In genomic region chr18:76736309-76736708, GRCh38 we compare ENCODE assay signal across 25 cellular contexts.
DNase-seq lines count a peak whose midpoint lies in the region; ATAC-seq, FAIRE-seq and TF ChIP-seq lines count a peak whose summit lies in the region.
"Had no signal": no experiment of that assay in that cellular context is flagged by ENCODE, and none has a peak within 500 bp of the region (broad histone marks: within the 10 kb centered on the region; RNA-seq: fewer than 3 reads in every experiment).

No MANE protein-coding gene starts in this region.

- no peak overlapping the region for H4K5ac ChIP-seq in H1 (ENCODE audit: insufficient read length, low read depth, low read length)

- H3K4me1 Mint-ChIP-seq in GM23338 (peaks cover 8% of the 10 kb centered on the region), osteocyte (ENCODE audit: unreplicated experiment) (peaks cover 14% of the 10 kb centered on the region)

- no peaks in the 10 kb centered on the region for H3K79me2 ChIP-seq in GM23338 (replicated peaks; ENCODE audit: insufficient read depth)
- no peaks in the 10 kb centered on the region for H3K79me2 ChIP-seq in H1 (ENCODE audit: control insufficient read depth in 1 of 2, insufficient read depth in 2 of 2, low read length in 2 of 2)

- no peak overlapping the region for H3K14ac ChIP-seq in H1 (ENCODE audit: insufficient read length)

- H3K36me3 Mint-ChIP-seq in GM23338 (ENCODE audit: low read depth) (peaks cover 2% of the 10 kb centered on the region; the same call in 2 of the 3 replicates), osteocyte (ENCODE audit: unreplicated experiment) (no peaks in the 10 kb centered on the region)
- H3K36me3 Mint-ChIP-seq: CD14-positive monocyte; CD4-positive, alpha-beta memory T cell; CD4-positive, CD25-positive, alpha-beta regulatory T cell had no signal

- 92% methylated on average over 18 of the region's 18 CpGs; no CpG with 5 or more reads in 1 of the 2 experiments for WGBS in H1 (ENCODE audit: extremely low coverage in 1 of 2, insufficient coverage in 1 of 2, insufficient read length in 1 of 2, insufficient replicate concordance in 2 of 2, low coverage in 1 of 2, low lambda C conversion rate in 2 of 2, missing lambda C conversion rate in 1 of 2), 2 experiments

- no peak for TF ChIP-seq POLR2A in H1 (IDR thresholded peaks at IDR 0.05; ENCODE audit: control extremely low read depth in 1 of 2, low read depth in 2 of 2, low read length in 2 of 2)

- H3K56ac ChIP-seq in H1 (replicated peaks; ENCODE audit: insufficient read length, low read depth, low read length), result no peak overlapping the region

- H3K27ac Mint-ChIP-seq in GM23338 (no peak overlapping the region), osteocyte (ENCODE audit: unreplicated experiment) (no peak overlapping the region)
- H3K27ac Mint-ChIP-seq: CD14-positive monocyte; CD4-positive, alpha-beta memory T cell; CD4-positive, CD25-positive, alpha-beta regulatory T cell; CD8-positive, alpha-beta memory T cell had no signal

- H3K4me1 ChIP-seq in GM23338 (ENCODE audit: insufficient read depth) (peaks cover 11% of the 10 kb centered on the region; the same call in 1 of the 2 replicates), H1 (replicated peaks in 1 of 4; ENCODE audit: control insufficient read depth in 3 of 4, insufficient read depth in 4 of 4, low read length in 3 of 4) (peaks cover 0 to 5% (median 2%) of the 10 kb centered on the region in 4 experiments; a peak in 4 of 7 replicates)
- H3K4me1 ChIP-seq: BE2C had no signal

- POLR2A ChIA-PET in H1 (lab: Charles Lee; ENCODE audit: partially characterized antibody), result no interaction called here

- no peak overlapping the region for H2AK5ac ChIP-seq in H1 (ENCODE audit: low read depth, low read length)

- DNase-seq in GM23338 (ENCODE audit: low spot score) (no peak), H1 (ENCODE audit: low read depth in 1 of 2, low spot score in 2 of 2) (no peak), osteocyte (ENCODE audit: extremely low spot score, unreplicated experiment) (peak; percentile 69), Right ventricle myocardium superior (no peak), DMS 273 treated with DMSO at 0.1 percent for 48 hours (lab: John Stamatoyannopoulos, UW) (no peak), NCI-H774 (lab: John Stamatoyannopoulos, UW) (no peak)
- DNase-seq: 8988T; ACHN; BE2C; CD4-positive, alpha-beta memory T cell; CD4-positive, CD25-positive, alpha-beta regulatory T cell; CD8-positive, alpha-beta memory T cell; COR-L47; DMS153; DMS79; DND-41; EL; GDM1 had no signal

- ATAC-seq in GM23338, result no peak
- no peak for ATAC-seq in Right ventricle myocardium superior (ENCODE audit: poor library complexity)
- ATAC-seq in HG02970 (IDR thresholded peaks at IDR 0.05; ENCODE audit: low FRiP score, unreplicated experiment), result no peak
- ATAC-seq: GM12878 had no signal

- peak overlapping the region; percentile 12 for H4K91ac ChIP-seq in H1 (replicated peaks; ENCODE audit: insufficient read length, low read length)

- H3K36me3 ChIP-seq in GM23338 (ENCODE audit: insufficient read depth) (no peaks in the 10 kb centered on the region), H1 (ENCODE audit: control insufficient read depth in 2 of 4, insufficient read depth in 4 of 4, low read length in 3 of 4) (no peaks in the 10 kb centered on the region)
- H3K36me3 ChIP-seq: BE2C, BLaER1 had no signal

- no peak for TF ChIP-seq RAD21 in H1 (IDR thresholded peaks at IDR 0.05 in 1 of 2, conservative IDR thresholded peaks at IDR 0.05 in 1 of 2; ENCODE audit: low read depth in 2 of 2, low read length in 2 of 2)

- CTCF ChIA-PET in H1 (lab: Charles Lee; ENCODE audit: partially characterized antibody), result interaction anchor here (0.9 kb wide), 1 partner anchor 78 kb away, joined by 3 read pairs; no protein-coding TSS in a partner anchor

- no peak overlapping the region for H3K4me3 ChIP-seq in GM23338
- no peak overlapping the region for H3K4me3 ChIP-seq in H1 (ENCODE audit: extremely low read depth in 1 of 4, insufficient read depth in 2 of 4, low read depth in 3 of 4, low read length in 4 of 4)
- H3K4me3 ChIP-seq: BLaER1, GM12878 had no signal

- H3K27me3 ChIP-seq in GM23338 (ENCODE audit: insufficient read depth) (no peaks in the 10 kb centered on the region), H1 (replicated peaks in 1 of 4; ENCODE audit: control insufficient read depth in 3 of 4, extremely low read depth in 1 of 4, insufficient read depth in 3 of 4, low read length in 3 of 4) (no peaks in the 10 kb centered on the region)
- H3K27me3 ChIP-seq: BE2C, BLaER1 had no signal

- no peak overlapping the region for H3K23ac ChIP-seq in H1 (ENCODE audit: insufficient read length)

- no peaks in the 10 kb centered on the region for H3F3A ChIP-seq in GM23338 (replicated peaks; ENCODE audit: low read depth)

- H2BK5ac ChIP-seq in H1 (ENCODE audit: low read depth, low read length), result no peak overlapping the region

- no peak for FAIRE-seq in H1 (lab: Jason Lieb, UNC)
- FAIRE-seq: A204.1, GM12878, GM12892, GM18507 had no signal

- no peak overlapping the region for H2BK20ac ChIP-seq in H1 (ENCODE audit: low read length)

- no peak overlapping the region for H2BK120ac ChIP-seq in H1 (replicated peaks; ENCODE audit: low read depth, low read length)

- no peak overlapping the region for H3K18ac ChIP-seq in H1 (ENCODE audit: extremely low read depth, low read length)

- H3K4me3 Mint-ChIP-seq in GM23338 (no peak overlapping the region), osteocyte (ENCODE audit: unreplicated experiment) (no peak overlapping the region)
- H3K4me3 Mint-ChIP-seq: CD14-positive monocyte; CD4-positive, alpha-beta memory T cell; CD4-positive, CD25-positive, alpha-beta regulatory T cell had no signal

- no peak overlapping the region for H3K4me2 ChIP-seq in GM23338
- H3K4me2 ChIP-seq in H1 (ENCODE audit: insufficient read depth in 1 of 2, low read depth in 2 of 2, low read length in 2 of 2), result no peak overlapping the region
- H3K4me2 ChIP-seq: BLaER1 had no signal

- no peak overlapping the region for H3K27ac ChIP-seq in GM23338 (ENCODE audit: low read depth)
- H3K27ac ChIP-seq in H1 (ENCODE audit: low read depth, low read length), result no peak overlapping the region
- H3K27ac ChIP-seq: BLaER1 had no signal

- no peak overlapping the region for H3K9ac ChIP-seq in H1 (replicated peaks in 1 of 4; ENCODE audit: extremely low read depth in 1 of 4, low read depth in 3 of 4, low read length in 3 of 4)
- H3K9ac ChIP-seq: BLaER1 had no signal

- no peaks in the 10 kb centered on the region for H3K23me2 ChIP-seq in H1 (ENCODE audit: low read depth, low read length)

- H3K79me1 ChIP-seq in H1 (ENCODE audit: low read depth, low read length), result no peaks in the 10 kb centered on the region

- H3K9me3 ChIP-seq in H1 (ENCODE audit: insufficient read depth in 2 of 2, low read depth in 1 of 2, low read length in 1 of 2), result peaks cover 0 to 3% of the 10 kb centered on the region in 2 experiments; a peak in 1 of 4 replicates
- H3K9me3 ChIP-seq: BE2C had no signal

- H3K9me2 ChIP-seq in GM23338 (ENCODE audit: insufficient read depth), result no peaks in the 10 kb centered on the region

- H3K9me3 Mint-ChIP-seq in GM23338 (peaks cover 5% of the 10 kb centered on the region), osteocyte (ENCODE audit: unreplicated experiment) (no peaks in the 10 kb centered on the region)
- H3K9me3 Mint-ChIP-seq: CD8-positive, alpha-beta memory T cell had no signal

- TF ChIP-seq CTCF in GM23338 (conservative IDR thresholded peaks at IDR 0.05; ENCODE audit: low read depth in 2 of 2) (no peak), H1 (IDR thresholded peaks at IDR 0.05; ENCODE audit: control extremely low read depth in 1 of 3, insufficient read depth in 1 of 3, low read depth in 1 of 3, low read length in 3 of 3) (no peak), osteocyte (IDR thresholded peaks at IDR 0.05) (no peak)

- H3K4ac ChIP-seq in H1 (replicated peaks; ENCODE audit: insufficient read length, low read depth, low read length), result no peak overlapping the region

- TF ChIP-seq EP300 in H1 (IDR thresholded peaks at IDR 0.05; ENCODE audit: borderline replicate concordance in 1 of 2, low read depth in 2 of 2, low read length in 2 of 2), result no peak

- H4K20me1 ChIP-seq in GM23338 (replicated peaks; ENCODE audit: insufficient read depth), result no peaks in the 10 kb centered on the region
- no peaks in the 10 kb centered on the region for H4K20me1 ChIP-seq in H1 (replicated peaks in 1 of 2; ENCODE audit: control insufficient read depth in 1 of 2, insufficient read depth in 2 of 2, low read length in 2 of 2)
- H4K20me1 ChIP-seq: BLaER1 had no signal

- peak overlapping the region; percentile 38; the same call in 1 of the 2 replicates for H2AFZ ChIP-seq in GM23338
- no peak overlapping the region for H2AFZ ChIP-seq in H1 (ENCODE audit: low read length)

- H3K27me3 Mint-ChIP-seq in GM23338 (ENCODE audit: insufficient read depth, low read depth, poor library complexity), result peaks cover 5% of the 10 kb centered on the region
- peaks cover 6% of the 10 kb centered on the region for H3K27me3 Mint-ChIP-seq in osteocyte (ENCODE audit: unreplicated experiment)

- intact Hi-C loops in Right ventricle myocardium superior (cut with DNase I), result no loop called here

- no peak overlapping the region for H2BK12ac ChIP-seq in H1 (ENCODE audit: low read depth, low read length)

- no peak overlapping the region for H4K8ac ChIP-seq in H1 (ENCODE audit: extremely low read depth, insufficient read depth, low read length)

- H2BK15ac ChIP-seq in H1 (ENCODE audit: low read length), result no peak overlapping the region

TF ChIP-seq in GM23338, 12 proteins besides CTCF, POLR2A, EP300 and RAD21:
- TF ChIP-seq EZH2 (IDR thresholded peaks at IDR 0.05; ENCODE audit: low read depth, unreplicated experiment) (no peak), JUNB (IDR thresholded peaks at IDR 0.05; ENCODE audit: unreplicated experiment) (no peak), NANOG (IDR thresholded peaks at IDR 0.05; ENCODE audit: borderline replicate concordance) (no peak), EZH2phosphoT487 (IDR thresholded peaks at IDR 0.05; ENCODE audit: unreplicated experiment) (no peak), POLR2AphosphoS5 (IDR thresholded peaks at IDR 0.05; ENCODE audit: low read depth) (no peak)

TF ChIP-seq in H1, 55 proteins besides CTCF, POLR2A, EP300 and RAD21 (continues in another document):
- no peak for TF ChIP-seq CREB1 (IDR thresholded peaks at IDR 0.05)
- TF ChIP-seq, protein P1, sequence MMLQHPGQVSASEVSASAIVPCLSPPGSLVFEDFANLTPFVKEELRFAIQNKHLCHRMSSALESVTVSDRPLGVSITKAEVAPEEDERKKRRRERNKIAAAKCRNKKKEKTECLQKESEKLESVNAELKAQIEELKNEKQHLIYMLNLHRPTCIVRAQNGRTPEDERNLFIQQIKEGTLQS (IDR thresholded peaks at IDR 0.05; ENCODE audit: insufficient read depth, low read depth, low read length), result no peak
- no peak for TF ChIP-seq PHF8 (conservative IDR thresholded peaks at IDR 0.05; ENCODE audit: low read depth, low read length)
- no peak for TF ChIP-seq BCL11A (IDR thresholded peaks at IDR 0.05; ENCODE audit: low read depth in 2 of 2, low read length in 2 of 2)
- TF ChIP-seq SUZ12 (IDR thresholded peaks at IDR 0.05; ENCODE audit: low read length), result no peak
- no peak for TF ChIP-seq JUND (IDR thresholded peaks at IDR 0.05; ENCODE audit: low read length)
- no peak for TF ChIP-seq SAP30 (IDR thresholded peaks at IDR 0.05; ENCODE audit: insufficient read depth, insufficient replicate concordance, low read length)
- TF ChIP-seq RFX5 (IDR thresholded peaks at IDR 0.05; ENCODE audit: borderline replicate concordance, low read depth, low read length), result no peak
- TF ChIP-seq MAFK (IDR thresholded peaks at IDR 0.05; ENCODE audit: low read depth, low read length), result no peak
